In the genomic region with DNA sequence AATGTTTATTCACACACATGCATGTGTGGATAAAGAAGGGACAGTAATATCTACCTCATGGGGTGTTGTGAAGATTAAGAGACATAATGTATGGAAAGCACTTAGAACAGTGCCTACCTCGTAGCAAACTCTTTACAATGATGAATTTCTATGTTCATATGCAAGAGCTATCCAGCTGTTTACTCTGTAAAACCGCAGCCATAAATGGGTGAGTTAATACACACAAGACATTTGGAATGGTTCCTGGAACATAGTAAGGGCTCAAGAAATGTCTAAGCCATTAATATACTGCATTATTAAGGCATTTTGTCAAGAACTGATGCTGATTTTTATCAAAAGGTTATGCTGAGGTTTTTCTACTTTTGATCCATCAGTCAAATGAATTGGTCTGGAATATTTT, we compare ENCODE assay signal across 17 cellular contexts.
"Had no signal": no experiment of that assay in that cellular context is flagged by ENCODE, and none has a peak within 500 bp of the region (broad histone marks: within the 10 kb centered on the region; RNA-seq: fewer than 3 reads in every experiment).

No MANE protein-coding gene starts in this region.

- H3K27me3 ChIP-seq: esophagus muscularis mucosa, tibial artery, uterus had no signal

- H3K4me3 ChIP-seq: coronary artery, esophagus muscularis mucosa, skin epidermis, tibial artery, uterus had no signal

- ATAC-seq: stimulated activated naive B cell treated with anti-CD40 and anti-IgM and Interleukin-4, amounts not matched to agents 10 μg/mL and 1 μg/mL and 100 μg/mL, for 72 hours had no signal

- H3K27ac ChIP-seq: coronary artery, esophagus muscularis mucosa, skin epidermis, tibial artery, uterus had no signal

- H3K36me3 ChIP-seq: esophagus muscularis mucosa, tibial artery, uterus had no signal

- H3K9me3 ChIP-seq: esophagus muscularis mucosa, tibial artery, uterus had no signal

- DNase-seq: activated B cell treated with CpG ODN at 0.5 μM for 24 hours; activated CD4-positive, alpha-beta T cell treated with anti-CD3 and anti-CD28 coated beads, Interleukin-2, amount 10 ng/mL, durations not matched to agents 7 days and 5 days; activated CD8-positive, alpha-beta memory T cell treated with anti-CD3 and anti-CD28 coated beads for 24 hours; activated gamma-delta T cell treated with Interleukin-2 at 50 U/mL for 16 hours; amygdala; foreskin fibroblast; immature natural killer cell; nephron progenitor cell; occipital lobe; stimulated activated CD4-positive, alpha-beta T cell treated with anti-CD3 and anti-CD28 coated beads, Interleukin-15, amount 100 ng/mL, for 24 hours; stimulated activated CD4-positive, alpha-beta T cell treated with anti-CD3 and anti-CD28 coated beads, Interleukin-4, amount 100 ng/mL, for 1 hour; stimulated activated naive B cell treated with anti-CD40 and anti-IgM and Interleukin-4, amounts not matched to agents 10 μg/mL and 1 μg/mL and 100 μg/mL, for 72 hours; tibial artery; uterus had no signal

- H3K4me1 ChIP-seq: esophagus muscularis mucosa, tibial artery, uterus had no signal
